Comparison of ENCODE assay signal across 23 cellular contexts in genomic region chr12:109489016-109489954, GRCh38.
"Had no signal": no experiment of that assay in that cellular context is flagged by ENCODE, and none has a peak within 500 bp of the region (broad histone marks: within the 10 kb centered on the region; RNA-seq: fewer than 3 reads in every experiment).

No MANE protein-coding gene starts in this region.

- H3K27ac ChIP-seq: coronary artery, neutrophil, pancreas, right atrium auricular region, thoracic aorta, tibial nerve, upper lobe of right lung, uterus had no signal

- H3K36me3 ChIP-seq: uterus had no signal

- H3K9me3 ChIP-seq: mucosa of descending colon, neutrophil, pancreas, right atrium auricular region, thoracic aorta, tibial nerve, upper lobe of right lung, uterus had no signal

- H3K4me1 ChIP-seq: pancreas, right atrium auricular region, tibial nerve, upper lobe of right lung, uterus had no signal

- H3K27me3 ChIP-seq: neutrophil, pancreas, right atrium auricular region, tibial nerve, upper lobe of right lung, uterus had no signal

- ATAC-seq: effector memory CD8-positive, alpha-beta T cell; mucosa of descending colon; natural killer cell treated with Interleukin-12 subunit alpha and Interleukin-12 subunit beta and Interleukin-15 and Interleukin-18, amount 100 ng/mL, for 72 hours; pancreas; sciatic nerve; stimulated activated memory B cell treated with anti-CD40 and anti-IgM and Interleukin-4, amounts not matched to agents 10 μg/mL and 1 μg/mL and 100 μg/mL, for 72 hours; stimulated activated naive CD8-positive, alpha-beta T cell treated with anti-CD3 and anti-CD28 coated beads, Interleukin-15, Interleukin-2, amounts not matched to agents 100 U/mL and 50 U/mL, for 24 hours; upper lobe of right lung had no signal

- FAIRE-seq: endometrium, frontal cortex, keratinocyte, pancreas had no signal

- DNase-seq: dermis blood vessel endothelial cell; effector memory CD8-positive, alpha-beta T cell; head of caudate nucleus; mucosa of descending colon; naive B cell; pancreas; stimulated activated CD4-positive, alpha-beta T cell treated with anti-CD3 and anti-CD28 coated beads, Interleukin-2, amount 100 ng/mL, for 24 hours; stimulated activated CD4-positive, alpha-beta T cell treated with anti-CD3 and anti-CD28 coated beads, Interleukin-4, amount 100 ng/mL, for 24 hours; stimulated activated naive CD8-positive, alpha-beta T cell treated with anti-CD3 and anti-CD28 coated beads, Interleukin-15, Interleukin-2, amounts not matched to agents 100 U/mL and 50 U/mL, for 24 hours; upper lobe of right lung; uterus had no signal

- H3K4me3 ChIP-seq: coronary artery, lung, mucosa of descending colon, pancreas, right atrium auricular region, thoracic aorta, tibial nerve, upper lobe of right lung, uterus had no signal
